Comparison of ENCODE assay signal across 8 cellular contexts in genomic region chr9:41273549-41274267, GRCh38.
DNase-seq lines count a peak whose midpoint lies in the region; ATAC-seq, FAIRE-seq and TF ChIP-seq lines count a peak whose summit lies in the region.
"Not testable (repeated sequence)": the region's sequence is repeated elsewhere in the genome, so short reads cannot be mapped to it uniquely, and the experiment has no call there.

No MANE protein-coding gene starts in this region.

- intact Hi-C loops in kidney (cut with DNase I), result not testable (repeated sequence)

- H3K27ac ChIP-seq in coronary artery, result peak overlapping the region in 1 of 2 donors; percentile 15
- not testable (repeated sequence) for H3K27ac ChIP-seq in kidney (ENCODE audit: low read depth in 2 of 2, low read length in 2 of 2)

- not testable (repeated sequence) for FAIRE-seq in kidney (lab: Jason Lieb, UNC)

- not testable (repeated sequence) for H3K36me3 ChIP-seq in kidney (ENCODE audit: control insufficient read depth in 1 of 2, insufficient read depth in 2 of 2, low read length in 2 of 2); skeletal muscle satellite cell (ENCODE audit: insufficient read depth, low read length)

- peak overlapping the region; percentile 71 for H3K4me3 ChIP-seq in coronary artery
- H3K4me3 ChIP-seq in kidney (ENCODE audit: low read length in 2 of 2), result peak overlapping the region in 1 of 2 donors; percentile 39
- H3K4me3 ChIP-seq in skeletal muscle satellite cell (ENCODE audit: low read length), result peak overlapping the region; percentile 72

- not testable (repeated sequence) for TF ChIP-seq CTCF in coronary artery (IDR thresholded peaks at IDR 0.05); kidney (IDR thresholded peaks at IDR 0.05; ENCODE audit: borderline replicate concordance, extremely low read depth, insufficient read depth)

- DNase-seq in LHCN-M2 (ENCODE audit: low read depth), result peak; percentile 74
- peak; percentile 90 for DNase-seq in activated CD8-positive, alpha-beta memory T cell treated with anti-CD3 and anti-CD28 coated beads for 24 hours
- peak; percentile 59 for DNase-seq in coronary artery (ENCODE audit: low spot score)
- peak; percentile 91 for DNase-seq in kidney
- peak; percentile 76 for DNase-seq in ureter (ENCODE audit: low spot score)

- not testable (repeated sequence) for H3K9me3 ChIP-seq in kidney (ENCODE audit: control insufficient read depth in 1 of 2, low read length in 2 of 2); skeletal muscle satellite cell (replicated peaks; ENCODE audit: low read length)

- ATAC-seq in GM18508 (IDR thresholded peaks at IDR 0.05; ENCODE audit: insufficient read depth, unreplicated experiment), result peak; percentile 99
- peak; percentile 100 for ATAC-seq in HG02571 (IDR thresholded peaks at IDR 0.05; ENCODE audit: unreplicated experiment)

- not testable (repeated sequence) for H3K9ac ChIP-seq in kidney (ENCODE audit: low read length in 2 of 2); skeletal muscle satellite cell (ENCODE audit: low read depth, low read length)

- H3K27me3 ChIP-seq in skeletal muscle satellite cell (ENCODE audit: control insufficient read depth, insufficient read depth, low read length), result not testable (repeated sequence)

- H3K4me1 ChIP-seq in kidney (ENCODE audit: control insufficient read depth in 1 of 2, insufficient read depth in 1 of 2, low read depth in 1 of 2, low read length in 2 of 2); skeletal muscle satellite cell (ENCODE audit: control insufficient read depth, insufficient read depth, low read length): not testable (repeated sequence)

- peak overlapping the region; percentile 89 for H3K4me2 ChIP-seq in skeletal muscle satellite cell (ENCODE audit: low read length)
